8 cellular contexts compared by ENCODE assay signal in genomic region chr11:10305262-10305963, GRCh38. TPM values are rescaled to one million over a fixed set of nuclear protein-coding genes. Genes with fewer than 3 reads are reported as not detected.
DNase-seq lines count a peak whose midpoint lies in the region; ATAC-seq and TF ChIP-seq lines count a peak whose summit lies in the region.

No MANE protein-coding gene starts in this region.

- H3K9me3 ChIP-seq in OCI-LY1 (ENCODE audit: low read length) = no peaks in the 10 kb centered on the region

- H3K27ac Mint-ChIP-seq in brain = peak overlapping the region in 4 of 5 experiments; percentile 79 to 97 (median 92)
- peak overlapping the region; percentile 8 for H3K27ac Mint-ChIP-seq in stimulated activated effector memory CD8-positive, alpha-beta T cell treated with anti-CD3 and anti-CD28 coated beads, Interleukin-12 subunit alpha, Interleukin-12 subunit beta, amount 100 ng/mL, for 72 hours

- peaks cover 4% of the 10 kb centered on the region; the same call in 1 of the 2 replicates for H3K36me3 ChIP-seq in OCI-LY1 (ENCODE audit: insufficient read depth, low read length)

- no peaks in the 10 kb centered on the region for H3K79me2 ChIP-seq in OCI-LY1 (ENCODE audit: insufficient read depth, low read length)

- peaks cover 60% of the 10 kb centered on the region for H3K4me1 Mint-ChIP-seq in brain
- H3K4me1 Mint-ChIP-seq in stimulated activated effector memory CD8-positive, alpha-beta T cell treated with anti-CD3 and anti-CD28 coated beads, Interleukin-12 subunit alpha, Interleukin-12 subunit beta, amount 100 ng/mL, for 72 hours = peaks cover 57% of the 10 kb centered on the region

- peaks cover 81% of the 10 kb centered on the region for H3K4me1 ChIP-seq in OCI-LY1 (ENCODE audit: insufficient read depth, low read length, severe bottlenecking)

- peak overlapping the region; percentile 91 to 100 (median 98) for H3K4me3 Mint-ChIP-seq in brain
- peak overlapping the region; percentile 89 for H3K4me3 Mint-ChIP-seq in stimulated activated effector memory CD8-positive, alpha-beta T cell treated with anti-CD3 and anti-CD28 coated beads, Interleukin-12 subunit alpha, Interleukin-12 subunit beta, amount 100 ng/mL, for 72 hours

- H3K27me3 Mint-ChIP-seq in brain = peaks cover 96% of the 10 kb centered on the region

- TF ChIP-seq CTCF in OCI-LY1 (IDR thresholded peaks at IDR 0.05; ENCODE audit: low read length) (no peak), brain (conservative IDR thresholded peaks at IDR 0.05) (no peak)

- H3K36me3 Mint-ChIP-seq in brain = peaks cover 8% of the 10 kb centered on the region
- H3K36me3 Mint-ChIP-seq in stimulated activated effector memory CD8-positive, alpha-beta T cell treated with anti-CD3 and anti-CD28 coated beads, Interleukin-12 subunit alpha, Interleukin-12 subunit beta, amount 100 ng/mL, for 72 hours = peaks cover 42% of the 10 kb centered on the region

- no peaks in the 10 kb centered on the region for H3K9me2 ChIP-seq in OCI-LY1 (ENCODE audit: low read depth, low read length)

- DNase-seq in DMS79 treated with DMSO at 0.1 percent for 48 hours (lab: John Stamatoyannopoulos, UW) (peak; percentile 24), DMS79 (lab: John Stamatoyannopoulos, UW) (no peak), islet precursor cell (peak; percentile 72)
- DNase-seq in stimulated activated effector memory CD8-positive, alpha-beta T cell treated with anti-CD3 and anti-CD28 coated beads, Interleukin-12 subunit alpha, Interleukin-12 subunit beta, amount 100 ng/mL, for 72 hours (ENCODE audit: low spot score in 2 of 2) = peak in 1 of 2 donors; percentile 62

- H4K20me1 ChIP-seq in OCI-LY1 (ENCODE audit: insufficient read depth, low read length) = no peaks in the 10 kb centered on the region

- H3K9me3 Mint-ChIP-seq in brain = peaks cover 0 to 2% (median 0%) of the 10 kb centered on the region in 5 experiments
- H3K9me3 Mint-ChIP-seq in stimulated activated effector memory CD8-positive, alpha-beta T cell treated with anti-CD3 and anti-CD28 coated beads, Interleukin-12 subunit alpha, Interleukin-12 subunit beta, amount 100 ng/mL, for 72 hours = no peaks in the 10 kb centered on the region

- no peak overlapping the region for H2AFZ ChIP-seq in OCI-LY1 (ENCODE audit: low read length)

- peak overlapping the region; percentile 72 for H3K4me3 ChIP-seq in OCI-LY1 (ENCODE audit: low read depth, low read length, poor library complexity, severe bottlenecking)

- ATAC-seq in stimulated activated effector memory CD8-positive, alpha-beta T cell treated with anti-CD3 and anti-CD28 coated beads, Interleukin-12 subunit alpha, Interleukin-12 subunit beta, amount 100 ng/mL, for 72 hours = no peak
- no peak for ATAC-seq in HG02763 (IDR thresholded peaks at IDR 0.05; ENCODE audit: unreplicated experiment)
- ATAC-seq in GM18867 (IDR thresholded peaks at IDR 0.05; ENCODE audit: unreplicated experiment) = no peak

- peak overlapping the region; percentile 65; the same call in 1 of the 2 replicates for H3K9ac ChIP-seq in OCI-LY1 (ENCODE audit: low read length)

- H3K27me3 ChIP-seq in OCI-LY1 (ENCODE audit: insufficient read depth, low read length) = no peaks in the 10 kb centered on the region

- H3K4me2 ChIP-seq in OCI-LY1 (ENCODE audit: low read length) = peak overlapping the region; percentile 85

- no peak overlapping the region for H3K27ac ChIP-seq in OCI-LY1 (ENCODE audit: low read depth, low read length, poor library complexity, severe bottlenecking)

- peaks cover 7% of the 10 kb centered on the region for H3F3A ChIP-seq in OCI-LY1 (ENCODE audit: insufficient read depth, low read length)

RNA-seq across cellular contexts. Expression of gene ADM, which starts 0.5 kb away (rescaled TPM):
- 7.8 TPM for polyA plus RNA-seq in brain (ENCODE audit: insufficient read depth, low read depth, low replicate concordance)

RNA-seq across cellular contexts. Expression of gene SBF2, which starts 11.4 kb away (rescaled TPM):
- polyA plus RNA-seq in brain (ENCODE audit: insufficient read depth, low read depth, low replicate concordance) = 13.1 TPM
